In genomic region chr2:11166476-11166875, GRCh38 we compare ENCODE assay signal across 24 cellular contexts.
"Had no signal": no experiment of that assay in that cellular context is flagged by ENCODE, and none has a peak within 500 bp of the region (broad histone marks: within the 10 kb centered on the region; RNA-seq: fewer than 3 reads in every experiment).

No MANE protein-coding gene starts in this region.

- H3K27ac Mint-ChIP-seq: dendritic cell treated with granulocyte-macrophage colony-stimulating factor and Interleukin-4, amounts not matched to agents 40 ng/mL and 50 ng/mL, for 4 days; effector memory CD8-positive, alpha-beta T cell; immature natural killer cell; memory B cell had no signal

- H3K4me1 ChIP-seq: colonic mucosa, esophagus muscularis mucosa, foreskin keratinocyte, gastroesophageal sphincter, heart left ventricle, left lung had no signal

- H3K27me3 ChIP-seq: colonic mucosa, esophagus muscularis mucosa, foreskin keratinocyte, gastroesophageal sphincter, heart left ventricle, hepatocyte, left lung had no signal

- H3K9me3 Mint-ChIP-seq: central memory CD8-positive, alpha-beta T cell; dendritic cell treated with granulocyte-macrophage colony-stimulating factor and Interleukin-4, amounts not matched to agents 40 ng/mL and 50 ng/mL, for 4 days; effector memory CD8-positive, alpha-beta T cell; immature natural killer cell; memory B cell had no signal

- H3K4me3 ChIP-seq: colonic mucosa, esophagus muscularis mucosa, gastroesophageal sphincter, heart left ventricle, hepatocyte, left lung, lung had no signal

- DNase-seq: cerebellar nuclear complex; colonic mucosa; cortex of kidney; effector CD8-positive, alpha-beta T cell; effector memory CD8-positive, alpha-beta T cell; erythroblast; foreskin keratinocyte; heart left ventricle; hypothalamus; immature natural killer cell; left cardiac atrium; left lung; left ventricle myocardium superior; mammary epithelial cell; mesendoderm; midbrain had no signal

- H3K4me3 Mint-ChIP-seq: central memory CD8-positive, alpha-beta T cell; dendritic cell treated with granulocyte-macrophage colony-stimulating factor and Interleukin-4, amounts not matched to agents 40 ng/mL and 50 ng/mL, for 4 days; effector memory CD8-positive, alpha-beta T cell; immature natural killer cell; memory B cell had no signal

- H3K27me3 Mint-ChIP-seq: central memory CD8-positive, alpha-beta T cell; dendritic cell treated with granulocyte-macrophage colony-stimulating factor and Interleukin-4, amounts not matched to agents 40 ng/mL and 50 ng/mL, for 4 days; effector memory CD8-positive, alpha-beta T cell; memory B cell had no signal

- H3K9me3 ChIP-seq: colonic mucosa, esophagus muscularis mucosa, gastroesophageal sphincter, heart left ventricle, left lung had no signal

- H3K36me3 ChIP-seq: colonic mucosa, left lung had no signal

- ATAC-seq: effector memory CD8-positive, alpha-beta T cell; foreskin keratinocyte; gastroesophageal sphincter; heart left ventricle; left cardiac atrium; left lung; left ventricle myocardium superior had no signal

- H3K27ac ChIP-seq: colonic mucosa, epithelial cell of prostate, esophagus muscularis mucosa, foreskin keratinocyte, gastroesophageal sphincter, heart left ventricle, hepatocyte, left lung had no signal

- H3K4me1 Mint-ChIP-seq: memory B cell had no signal
